Comparison of ENCODE assay signal across 9 cellular contexts in the genomic region with DNA sequence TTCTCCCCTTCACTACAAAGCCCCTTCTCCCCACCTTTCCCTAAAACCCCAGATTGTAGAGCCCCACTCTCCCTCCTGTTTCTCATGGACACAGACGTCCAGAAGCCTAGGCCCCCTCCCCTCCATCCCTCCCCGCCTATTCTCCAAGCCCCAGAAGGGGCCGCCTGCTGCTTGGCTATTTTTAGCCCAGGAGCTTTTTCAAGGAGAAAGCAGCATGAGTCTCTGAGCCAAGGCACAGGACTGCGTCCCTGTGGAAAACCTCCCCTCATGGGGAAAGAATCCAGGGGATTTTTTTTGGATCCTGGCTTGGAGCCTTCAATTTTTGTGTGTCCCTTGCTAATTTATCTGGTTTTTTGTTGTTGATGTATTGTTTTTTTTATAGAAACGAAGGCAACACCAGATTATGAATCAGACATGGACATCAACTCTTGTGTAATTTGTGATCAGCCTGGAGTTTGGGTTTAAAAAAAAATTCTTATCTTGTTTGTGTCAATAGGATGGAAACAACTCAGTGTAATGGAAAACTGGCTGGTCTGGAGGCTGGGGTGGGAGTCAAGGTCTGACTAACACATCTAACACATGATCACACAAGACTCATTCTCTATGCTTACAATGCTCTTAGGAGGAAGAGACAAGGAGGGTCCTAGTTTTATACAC. TPM values are rescaled to one million over a fixed set of nuclear protein-coding genes. Genes with fewer than 3 reads are reported as not detected.
DNase-seq lines count a peak whose midpoint lies in the region; ATAC-seq, FAIRE-seq and TF ChIP-seq lines count a peak whose summit lies in the region.
"Had no signal": no experiment of that assay in that cellular context is flagged by ENCODE, and none has a peak within 500 bp of the region (broad histone marks: within the 10 kb centered on the region; RNA-seq: fewer than 3 reads in every experiment).

No MANE protein-coding gene starts in this region.

- H3K36me3 ChIP-seq in OCI-LY3 (replicated peaks; ENCODE audit: low read depth, low read length) (peaks cover 26% of the 10 kb centered on the region), H1 (ENCODE audit: control insufficient read depth in 2 of 4, insufficient read depth in 4 of 4, low read length in 3 of 4) (no peaks in the 10 kb centered on the region), thoracic aorta (no peaks in the 10 kb centered on the region)

- no peak overlapping the region for H2AFZ ChIP-seq in OCI-LY3 (ENCODE audit: low read depth, low read length)
- H2AFZ ChIP-seq in H1 (ENCODE audit: low read length), result peak overlapping the region; percentile 19; the same call in 1 of the 2 replicates

- H4K91ac ChIP-seq in H1 (replicated peaks; ENCODE audit: insufficient read length, low read length), result no peak overlapping the region

- no peak overlapping the region for H3K23ac ChIP-seq in H1 (ENCODE audit: insufficient read length)

- H3K79me1 ChIP-seq in H1 (ENCODE audit: low read depth, low read length), result no peaks in the 10 kb centered on the region

- ATAC-seq in thoracic aorta (ENCODE audit: insufficient number of reproducible peaks, low FRiP score, low read depth), result peak; percentile 64
- ATAC-seq in GM19328 (IDR thresholded peaks at IDR 0.05; ENCODE audit: unreplicated experiment), result no peak
- ATAC-seq: T-helper 17 cell had no signal

- peak overlapping the region; percentile 50; the same call in 1 of the 2 replicates for H3K4me2 ChIP-seq in OCI-LY3 (ENCODE audit: low read length)
- peak overlapping the region; percentile 19 to 42; a peak in 3 of 4 replicates for H3K4me2 ChIP-seq in H1 (ENCODE audit: insufficient read depth in 1 of 2, low read depth in 2 of 2, low read length in 2 of 2)

- DNase-seq in H1 (ENCODE audit: low read depth in 1 of 2, low spot score in 2 of 2) (peak in 1 of 2 experiments; percentile 45), medulla oblongata (ENCODE audit: extremely low spot score) (peak; percentile 47), thoracic aorta (ENCODE audit: low spot score) (no peak), AML-193 (lab: John Stamatoyannopoulos, UW) (no peak), GM19240 (ENCODE audit: insufficient read length, low spot score) (no peak), Ammon's horn (ENCODE audit: low spot score) (no peak)
- DNase-seq: T-helper 17 cell had no signal

- POLR2A ChIA-PET in H1 (lab: Charles Lee; ENCODE audit: partially characterized antibody), result interaction anchor here (0.9 kb wide), 1 partner anchor 28 kb away, joined by 3 read pairs; no protein-coding TSS in a partner anchor

- H2BK12ac ChIP-seq in H1 (ENCODE audit: low read depth, low read length), result no peak overlapping the region

- H2BK20ac ChIP-seq in H1 (ENCODE audit: low read length), result no peak overlapping the region

- peak overlapping the region; percentile 97 for H3K27ac ChIP-seq in OCI-LY3 (ENCODE audit: low read length)
- H3K27ac ChIP-seq in H1 (ENCODE audit: low read depth, low read length), result no peak overlapping the region
- H3K27ac ChIP-seq in thoracic aorta, result peak overlapping the region; percentile 89 to 93

- FAIRE-seq in H1 (lab: Jason Lieb, UNC), result no peak

- H2BK15ac ChIP-seq in H1 (ENCODE audit: low read length), result no peak overlapping the region

- H3K4me1 ChIP-seq in OCI-LY3 (ENCODE audit: low read length) (peaks cover 63% of the 10 kb centered on the region), H1 (replicated peaks in 1 of 4; ENCODE audit: control insufficient read depth in 3 of 4, insufficient read depth in 4 of 4, low read length in 3 of 4) (peaks cover 0 to 11% (median 4%) of the 10 kb centered on the region in 4 experiments; a peak in 6 of 7 replicates), thoracic aorta (ENCODE audit: control insufficient read depth in 1 of 2, low read depth in 2 of 2) (peaks cover 30 to 49% of the 10 kb centered on the region in 2 donors)

- no peaks in the 10 kb centered on the region for H4K20me1 ChIP-seq in OCI-LY3 (ENCODE audit: insufficient read depth, low read length)
- H4K20me1 ChIP-seq in H1 (replicated peaks in 1 of 2; ENCODE audit: control insufficient read depth in 1 of 2, insufficient read depth in 2 of 2, low read length in 2 of 2), result no peaks in the 10 kb centered on the region

- H3K79me2 ChIP-seq in OCI-LY3 (ENCODE audit: low read length) (no peaks in the 10 kb centered on the region), H1 (ENCODE audit: control insufficient read depth in 1 of 2, insufficient read depth in 2 of 2, low read length in 2 of 2) (no peaks in the 10 kb centered on the region)

- H2BK5ac ChIP-seq in H1 (ENCODE audit: low read depth, low read length), result no peak overlapping the region

- no peak overlapping the region for H3K4ac ChIP-seq in H1 (replicated peaks; ENCODE audit: insufficient read length, low read depth, low read length)

- no peak for TF ChIP-seq CTCF in OCI-LY3 (IDR thresholded peaks at IDR 0.05; ENCODE audit: low read depth, low read length)
- TF ChIP-seq CTCF in H1 (IDR thresholded peaks at IDR 0.05; ENCODE audit: control extremely low read depth in 1 of 3, insufficient read depth in 1 of 3, low read depth in 1 of 3, low read length in 3 of 3), result no peak
- TF ChIP-seq CTCF in thoracic aorta (IDR thresholded peaks at IDR 0.05), result no peak

- H3K9me3 ChIP-seq in OCI-LY3 (ENCODE audit: insufficient read depth, low read length) (peaks cover 20% of the 10 kb centered on the region), H1 (ENCODE audit: insufficient read depth in 2 of 2, low read depth in 1 of 2, low read length in 1 of 2) (peaks cover 0 to 2% of the 10 kb centered on the region in 2 experiments; a peak in 1 of 4 replicates), thoracic aorta (peaks cover 9% of the 10 kb centered on the region)

- no peak overlapping the region for H2AK5ac ChIP-seq in H1 (ENCODE audit: low read depth, low read length)

- H3K18ac ChIP-seq in H1 (ENCODE audit: extremely low read depth, low read length), result no peak overlapping the region

- H3K23me2 ChIP-seq in H1 (ENCODE audit: low read depth, low read length), result no peaks in the 10 kb centered on the region

- H4K8ac ChIP-seq in H1 (ENCODE audit: extremely low read depth, insufficient read depth, low read length), result no peak overlapping the region

- H3K9ac ChIP-seq in OCI-LY3 (ENCODE audit: low read length) (peak overlapping the region; percentile 72), H1 (replicated peaks in 1 of 4; ENCODE audit: extremely low read depth in 1 of 4, low read depth in 3 of 4, low read length in 3 of 4) (no peak overlapping the region)

- H3K4me3 ChIP-seq in OCI-LY3 (ENCODE audit: low read length) (no peak overlapping the region), H1 (ENCODE audit: extremely low read depth in 1 of 4, insufficient read depth in 2 of 4, low read depth in 3 of 4, low read length in 4 of 4) (peak overlapping the region in 1 of 4 experiments; percentile 31; a peak in 1 of 8 replicates), thoracic aorta (peak overlapping the region; percentile 5)

- TF ChIP-seq EP300 in H1 (IDR thresholded peaks at IDR 0.05; ENCODE audit: borderline replicate concordance in 1 of 2, low read depth in 2 of 2, low read length in 2 of 2), result no peak

- 24% methylated on average over 5 of the region's 5 CpGs; no CpG with 5 or more reads in 1 of the 2 experiments for WGBS in H1 (ENCODE audit: extremely low coverage in 1 of 2, insufficient coverage in 1 of 2, insufficient read length in 1 of 2, insufficient replicate concordance in 2 of 2, low coverage in 1 of 2, low lambda C conversion rate in 2 of 2, missing lambda C conversion rate in 1 of 2), 2 experiments

- no peak overlapping the region for H3K14ac ChIP-seq in H1 (ENCODE audit: insufficient read length)

- no peak for TF ChIP-seq POLR2A in H1 (IDR thresholded peaks at IDR 0.05; ENCODE audit: control extremely low read depth in 1 of 2, low read depth in 2 of 2, low read length in 2 of 2)

- H3K56ac ChIP-seq in H1 (replicated peaks; ENCODE audit: insufficient read length, low read depth, low read length), result no peak overlapping the region

- CTCF ChIA-PET in H1 (lab: Charles Lee; ENCODE audit: partially characterized antibody), result interaction anchor here (0.7 to 5.7 kb wide), 5 partner anchors 38 to 479 kb away, joined by 3 to 43 read pairs (median 3); no protein-coding TSS in a partner anchor

- H3K27me3 ChIP-seq in OCI-LY3 (ENCODE audit: low read depth, low read length) (no peaks in the 10 kb centered on the region), H1 (replicated peaks in 1 of 4; ENCODE audit: control insufficient read depth in 3 of 4, extremely low read depth in 1 of 4, insufficient read depth in 3 of 4, low read length in 3 of 4) (no peaks in the 10 kb centered on the region), thoracic aorta (replicated peaks; ENCODE audit: insufficient read depth) (no peaks in the 10 kb centered on the region)

- H2BK120ac ChIP-seq in H1 (replicated peaks; ENCODE audit: low read depth, low read length), result peak overlapping the region; percentile 15

- 0 out of 4 replicates have a peak, but pooled peaks of 1 of the 2 experiments have one; percentile 3 for TF ChIP-seq RAD21 in H1 (IDR thresholded peaks at IDR 0.05 in 1 of 2, conservative IDR thresholded peaks at IDR 0.05 in 1 of 2; ENCODE audit: low read depth in 2 of 2, low read length in 2 of 2)

- H4K5ac ChIP-seq in H1 (ENCODE audit: insufficient read length, low read depth, low read length), result no peak overlapping the region

TF ChIP-seq in H1, 55 proteins besides CTCF, POLR2A, EP300 and RAD21 (continues in another document):
- no peak for TF ChIP-seq RBBP5 (IDR thresholded peaks at IDR 0.05; ENCODE audit: borderline replicate concordance, low read depth, low read length)
- no peak for TF ChIP-seq HDAC2 (IDR thresholded peaks at IDR 0.05; ENCODE audit: borderline replicate concordance in 1 of 2, low read depth in 2 of 2, low read length in 2 of 2)

RNA-seq across cellular contexts. Expression of a gene that starts 17.4 kb away (rescaled TPM):
- not detected in 2 replicates for total RNA-seq in H1 (2021; fragmentation: NEBNext Ultra II Directional; extraction: Animal tissue kit (Norgen Biotek cat#: 25700))
- polyA plus RNA-seq in H1 (2011; rRNA removed), result not detected in 2 replicates
- polyA plus RNA-seq in H1 (2011; cell fraction: cytosol; rRNA removed), result not detected
- not detected for polyA plus RNA-seq in H1 (2011; cell fraction: nucleus; rRNA removed)
- not detected in 4 replicates for polyA plus RNA-seq in H1 (2012, experiment 1 of 2)
- polyA plus RNA-seq in H1 (2012, experiment 2 of 2), result not detected
- not detected for polyA plus RNA-seq in H1 (2013, experiment 1 of 2)
- polyA plus RNA-seq in H1 (2013, experiment 2 of 2), result not detected
- polyA minus RNA-seq in H1 (2011; rRNA and poly(A)+ RNA removed), result not detected in 2 replicates
- not detected for polyA minus RNA-seq in H1 (2011; cell fraction: cytosol; rRNA and poly(A)+ RNA removed)
- not detected for polyA minus RNA-seq in H1 (2011; cell fraction: nucleus; rRNA and poly(A)+ RNA removed)
- total RNA-seq in thoracic aorta, result not detected

RNA-seq across cellular contexts. Expression of a gene that starts 35.7 kb away (rescaled TPM):
- total RNA-seq in H1 (2021; fragmentation: NEBNext Ultra II Directional; extraction: Animal tissue kit (Norgen Biotek cat#: 25700)), result 4.3 and 6.0 TPM in 2 replicates
- polyA plus RNA-seq in H1 (2011; rRNA removed), result 8.0 and 8.5 TPM in 2 replicates
- polyA plus RNA-seq in H1 (2011; cell fraction: cytosol; rRNA removed), result 11.0 TPM
- polyA plus RNA-seq in H1 (2011; cell fraction: nucleus; rRNA removed), result 57.1 TPM
- polyA plus RNA-seq in H1 (2012, experiment 1 of 2), result 6.6 to 11.9 TPM (median 8.6 TPM) in 4 replicates
- 2.6 TPM for polyA plus RNA-seq in H1 (2012, experiment 2 of 2)
- polyA plus RNA-seq in H1 (2013, experiment 1 of 2), result 5.3 TPM
- polyA plus RNA-seq in H1 (2013, experiment 2 of 2), result 2.9 TPM
- polyA minus RNA-seq in H1 (2011; rRNA and poly(A)+ RNA removed), result 7.3 and 7.9 TPM in 2 replicates
- 4.5 TPM for polyA minus RNA-seq in H1 (2011; cell fraction: cytosol; rRNA and poly(A)+ RNA removed)
- 16.4 TPM for polyA minus RNA-seq in H1 (2011; cell fraction: nucleus; rRNA and poly(A)+ RNA removed)
- 10 to 100 TPM; 32.3 to 32.6 TPM for total RNA-seq in thoracic aorta
